ENCODE assay signal across 17 cellular contexts in the genomic region with DNA sequence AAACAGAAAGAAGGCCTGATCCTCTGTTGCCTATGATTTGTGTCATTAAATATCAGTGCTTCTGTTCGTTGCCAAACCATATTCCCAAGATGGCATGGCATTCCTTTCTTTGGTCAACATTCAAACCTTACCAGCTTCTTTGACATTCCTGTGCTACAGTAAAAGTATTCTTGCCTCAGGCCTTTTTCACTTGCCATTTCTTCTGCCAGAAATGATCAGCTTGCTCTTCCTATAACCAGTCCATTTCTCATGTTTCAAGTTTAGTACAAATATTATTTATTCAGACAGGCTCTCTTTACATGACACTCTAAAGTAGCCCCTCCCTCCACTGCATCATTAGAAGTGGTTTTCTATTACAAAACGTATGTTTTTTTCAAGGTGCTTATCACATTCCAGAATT.
"Had no signal": no experiment of that assay in that cellular context is flagged by ENCODE, and none has a peak within 500 bp of the region (broad histone marks: within the 10 kb centered on the region; RNA-seq: fewer than 3 reads in every experiment).

No MANE protein-coding gene starts in this region.

- H3K27ac ChIP-seq: brain microvascular endothelial cell, testis, upper lobe of right lung had no signal

- H3K9me3 ChIP-seq: mucosa of descending colon, testis, upper lobe of right lung had no signal

- H3K27me3 ChIP-seq: brain microvascular endothelial cell, sigmoid colon, testis, upper lobe of right lung had no signal

- H3K36me3 ChIP-seq: brain microvascular endothelial cell, sigmoid colon, upper lobe of right lung had no signal

- H3K4me3 ChIP-seq: lung, mucosa of descending colon, sigmoid colon, testis, upper lobe of right lung had no signal

- DNase-seq: activated CD4-positive, alpha-beta T cell treated with anti-CD3 and anti-CD28 coated beads, Interleukin-2, amount 10 ng/mL, durations not matched to agents 7 days and 5 days; activated CD4-positive, CD25-positive, alpha-beta regulatory T cell; activated naive CD4-positive, alpha-beta T cell treated with anti-CD3 and anti-CD28 coated beads, Interleukin-2, amount 50 U/mL, for 16 hours; activated T-cell treated with anti-CD3 and anti-CD28 coated beads for 4 hours; amniotic stem cell; brain microvascular endothelial cell; head of caudate nucleus; left colon; mucosa of descending colon; nucleus accumbens; sigmoid colon; stimulated activated CD4-positive, alpha-beta T cell treated with anti-CD3 and anti-CD28 coated beads, Interleukin-12 subunit alpha, Interleukin-12 subunit beta, amount 100 ng/mL, for 4 hours; stimulated activated naive CD4-positive, alpha-beta T cell treated with Interleukin-2 at 50 U/mL for 16 hours; T-helper 2 cell; testis; upper lobe of right lung had no signal

- H3K4me1 ChIP-seq: testis, upper lobe of right lung had no signal
